20 cellular contexts compared by ENCODE assay signal in the genomic region with DNA sequence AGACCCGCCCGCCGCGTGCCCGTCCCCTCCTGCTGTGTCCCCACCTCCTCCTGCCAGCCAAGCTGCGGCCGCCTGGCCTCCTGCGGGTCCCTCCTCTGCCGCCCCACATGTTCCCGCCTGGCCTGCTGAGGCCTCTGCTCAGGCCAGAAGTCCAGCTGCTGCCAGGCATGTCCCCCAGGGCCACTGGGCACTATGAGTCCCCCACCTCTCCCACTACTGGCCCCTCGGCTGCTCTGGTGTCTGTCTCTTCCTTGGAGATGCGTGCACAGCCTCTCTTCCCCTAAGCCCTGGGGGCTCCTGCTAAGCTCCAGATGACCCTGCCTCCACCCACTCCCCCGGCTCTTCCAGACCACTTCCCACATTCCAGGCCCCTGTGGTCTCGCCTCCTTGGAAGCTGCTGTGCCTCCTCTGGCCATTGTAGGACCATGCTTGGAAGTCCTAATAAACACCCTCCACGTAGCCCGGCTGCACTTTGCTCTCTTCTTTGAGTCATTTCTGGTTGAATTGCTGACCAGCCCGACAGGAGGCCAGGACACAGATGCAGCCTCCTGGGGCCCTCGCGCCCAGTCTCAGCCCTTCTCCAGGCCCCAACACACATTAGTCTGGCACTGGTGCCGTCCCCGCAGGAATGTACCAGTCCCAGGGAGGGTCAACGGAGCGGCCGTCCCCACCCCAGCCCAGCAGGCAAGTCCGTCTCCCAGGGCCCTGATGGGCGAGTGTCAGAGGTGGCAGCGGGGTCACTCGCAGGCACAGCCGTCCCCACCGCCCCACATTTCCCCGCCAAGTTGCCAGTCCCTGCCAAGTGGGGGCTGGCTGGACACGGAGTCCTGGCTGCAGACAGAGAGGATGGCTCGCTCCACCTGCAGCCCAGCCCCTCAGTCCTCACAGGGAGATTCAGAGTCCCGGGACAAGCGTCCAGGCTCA. TPM values are rescaled to one million over a fixed set of nuclear protein-coding genes. Genes with fewer than 3 reads are reported as not detected.
A peak's percentile ranks its signal among the peaks of the same experiment; 100 is the strongest.
DNase-seq lines count a peak whose midpoint lies in the region; ATAC-seq, FAIRE-seq and TF ChIP-seq lines count a peak whose summit lies in the region.
"Had no signal": no experiment of that assay in that cellular context is flagged by ENCODE, and none has a peak within 500 bp of the region (broad histone marks: within the 10 kb centered on the region; RNA-seq: fewer than 3 reads in every experiment).

No MANE protein-coding gene starts in this region.

- no peak for TF ChIP-seq EP300 in HepG2 (IDR thresholded peaks at IDR 0.05; ENCODE audit: low read depth in 2 of 2, low read length in 2 of 2)
- no peak for TF ChIP-seq EP300 in HepG2 (CRISPR knock-in tag; IDR thresholded peaks at IDR 0.05; ENCODE audit: borderline replicate concordance)

- H3K9me3 Mint-ChIP-seq in activated CD4-positive, alpha-beta T cell treated with anti-CD3 and anti-CD28 coated beads, Interleukin-2, amount 10 ng/mL, durations not matched to agents 7 days and 5 days = peaks cover 6% of the 10 kb centered on the region
- peaks cover 12% of the 10 kb centered on the region for H3K9me3 Mint-ChIP-seq in activated T-helper 2 cell treated with anti-CD3 and anti-CD28 coated beads, Interferon-gamma antibody, Interleukin-2, Interleukin-4, amounts not matched to agents 10 μg/mL and 5 μg/mL and 100 μg/mL, durations not matched to agents 14 hours and 24 hours and 36 hours

- no peak overlapping the region for H3K27ac Mint-ChIP-seq in activated CD4-positive, alpha-beta T cell treated with anti-CD3 and anti-CD28 coated beads, Interleukin-2, amount 10 ng/mL, durations not matched to agents 7 days and 5 days
- no peak overlapping the region for H3K27ac Mint-ChIP-seq in activated T-helper 2 cell treated with anti-CD3 and anti-CD28 coated beads, Interferon-gamma antibody, Interleukin-2, Interleukin-4, amounts not matched to agents 10 μg/mL and 5 μg/mL and 100 μg/mL, durations not matched to agents 14 hours and 24 hours and 36 hours
- H3K27ac Mint-ChIP-seq: activated naive CD4-positive, alpha-beta T cell treated with anti-CD3 and anti-CD28 coated beads, Interleukin-2, amount 50 U/mL, for 24 hours; CD14-positive monocyte; HFFc6 had no signal

- in situ Hi-C loops in HepG2 (cut with HindIII; ENCODE audit: extremely low pct_ligation_motif_present, low pct_unique_long_range_greater_than_20kb) = no loop called here

- peak; percentile 15; the same call in 1 of the 2 replicates for TF ChIP-seq CTCF in HepG2 (CRISPR knock-in tag; IDR thresholded peaks at IDR 0.05)

- no peak for TF ChIP-seq POLR2A in HepG2 (IDR thresholded peaks at IDR 0.05; ENCODE audit: insufficient read depth in 1 of 2, low read depth in 2 of 2, low read length in 2 of 2)

- H2AFZ ChIP-seq in HepG2 (ENCODE audit: low read length) = no peak overlapping the region

- H3K27ac ChIP-seq in HepG2 (ENCODE audit: extremely low read length, insufficient read depth, low read length) = peak overlapping the region; percentile 35
- H3K27ac ChIP-seq: gastrocnemius medialis, Peyer's patch, VCaP had no signal

- peaks cover 56% of the 10 kb centered on the region for H3K27me3 Mint-ChIP-seq in activated CD4-positive, alpha-beta T cell treated with anti-CD3 and anti-CD28 coated beads, Interleukin-2, amount 10 ng/mL, durations not matched to agents 7 days and 5 days
- H3K27me3 Mint-ChIP-seq in activated T-helper 2 cell treated with anti-CD3 and anti-CD28 coated beads, Interferon-gamma antibody, Interleukin-2, Interleukin-4, amounts not matched to agents 10 μg/mL and 5 μg/mL and 100 μg/mL, durations not matched to agents 14 hours and 24 hours and 36 hours (ENCODE audit: low read depth) = peaks cover 57% of the 10 kb centered on the region

- H3K4me1 Mint-ChIP-seq in activated CD4-positive, alpha-beta T cell treated with anti-CD3 and anti-CD28 coated beads, Interleukin-2, amount 10 ng/mL, durations not matched to agents 7 days and 5 days = no peaks in the 10 kb centered on the region
- H3K4me1 Mint-ChIP-seq in activated T-helper 2 cell treated with anti-CD3 and anti-CD28 coated beads, Interferon-gamma antibody, Interleukin-2, Interleukin-4, amounts not matched to agents 10 μg/mL and 5 μg/mL and 100 μg/mL, durations not matched to agents 14 hours and 24 hours and 36 hours (ENCODE audit: low read depth) = no peaks in the 10 kb centered on the region
- H3K4me1 Mint-ChIP-seq: CD14-positive monocyte had no signal

- intact Hi-C loops in activated T-helper 2 cell treated with anti-CD3 and anti-CD28 coated beads, Interferon-gamma antibody, Interleukin-2, Interleukin-4, amounts not matched to agents 10 μg/mL and 5 μg/mL and 100 μg/mL, durations not matched to agents 14 hours and 24 hours and 36 hours (cut with micrococcal nuclease) = no loop called here
- intact Hi-C loops in HepG2 (cut with micrococcal nuclease; ENCODE audit: unreplicated experiment) = loop anchor here (10.0 kb wide), 1 partner anchor 63 kb away; a partner anchor contains a TSS

- no peaks in the 10 kb centered on the region for H3K36me3 ChIP-seq in HepG2 (replicated peaks in 1 of 2; ENCODE audit: control insufficient read depth in 1 of 2, insufficient read depth in 2 of 2, low read length in 2 of 2)
- H3K36me3 ChIP-seq: gastrocnemius medialis, Peyer's patch had no signal

- peak overlapping the region; percentile 40 to 68 (median 44); a peak in 5 of 6 replicates for H3K4me3 ChIP-seq in HepG2 (replicated peaks in 1 of 3; ENCODE audit: insufficient read depth in 1 of 3, low read depth in 2 of 3, low read length in 3 of 3)
- H3K4me3 ChIP-seq: gastrocnemius medialis, GM12878, Peyer's patch had no signal

- POLR2A ChIA-PET in activated CD4-positive, alpha-beta T cell treated with anti-CD3 and anti-CD28 coated beads, Interleukin-2, amount 10 ng/mL, durations not matched to agents 7 days and 5 days (lab: Charles Lee) = no interaction called here
- POLR2A ChIA-PET in HepG2 (lab: Yijun Ruan, JAX) = no interaction called here

- no TSS peak for BruUV-seq in HepG2 (replicated peaks; lab: Mats Ljungman, UMichigan)

- 22% methylated on average over 12 of the region's 35 CpGs for WGBS in HepG2 (ENCODE audit: low lambda C conversion rate)

- H3K4me3 Mint-ChIP-seq in activated CD4-positive, alpha-beta T cell treated with anti-CD3 and anti-CD28 coated beads, Interleukin-2, amount 10 ng/mL, durations not matched to agents 7 days and 5 days = no peak overlapping the region
- H3K4me3 Mint-ChIP-seq in activated T-helper 2 cell treated with anti-CD3 and anti-CD28 coated beads, Interferon-gamma antibody, Interleukin-2, Interleukin-4, amounts not matched to agents 10 μg/mL and 5 μg/mL and 100 μg/mL, durations not matched to agents 14 hours and 24 hours and 36 hours (ENCODE audit: low read depth) = no peak overlapping the region
- H3K4me3 Mint-ChIP-seq: activated naive CD4-positive, alpha-beta T cell treated with anti-CD3 and anti-CD28 coated beads, Interleukin-2, amount 50 U/mL, for 24 hours; HFFc6 had no signal

- TF ChIP-seq RAD21 in HepG2 (CRISPR knock-in tag; IDR thresholded peaks at IDR 0.05) = 0 out of 2 replicates have a peak, but pooled peaks have one; percentile 10

- peaks cover 80% of the 10 kb centered on the region for H3K4me1 ChIP-seq in HepG2 (ENCODE audit: insufficient read depth, low read length)
- H3K4me1 ChIP-seq: gastrocnemius medialis, Peyer's patch had no signal

- CTCF ChIA-PET in activated CD4-positive, alpha-beta T cell treated with anti-CD3 and anti-CD28 coated beads, Interleukin-2, amount 10 ng/mL, durations not matched to agents 7 days and 5 days (lab: Charles Lee) = no interaction called here
- CTCF ChIA-PET in HepG2 (lab: Yijun Ruan, JAX; ENCODE audit: low intra/inter-chr PET ratio, low total read pairs) = no interaction called here

- peaks cover 10% of the 10 kb centered on the region for H3K9me3 ChIP-seq in HepG2 (ENCODE audit: low read length)

- peak overlapping the region; percentile 80 for H3K4me2 ChIP-seq in HepG2 (ENCODE audit: low read depth, low read length)

- H3K79me2 ChIP-seq in HepG2 (ENCODE audit: insufficient read depth, low read length) = no peaks in the 10 kb centered on the region

- H3K27me3 ChIP-seq in HepG2 (ENCODE audit: control insufficient read depth in 1 of 2, insufficient read depth in 2 of 2, low read length in 2 of 2) = peaks cover 0 to 3% of the 10 kb centered on the region in 2 experiments; a peak in 1 of 5 replicates
- H3K27me3 ChIP-seq: Peyer's patch had no signal

- H3K36me3 Mint-ChIP-seq in activated CD4-positive, alpha-beta T cell treated with anti-CD3 and anti-CD28 coated beads, Interleukin-2, amount 10 ng/mL, durations not matched to agents 7 days and 5 days (ENCODE audit: low read depth) = no peaks in the 10 kb centered on the region
- H3K36me3 Mint-ChIP-seq in activated T-helper 2 cell treated with anti-CD3 and anti-CD28 coated beads, Interferon-gamma antibody, Interleukin-2, Interleukin-4, amounts not matched to agents 10 μg/mL and 5 μg/mL and 100 μg/mL, durations not matched to agents 14 hours and 24 hours and 36 hours (ENCODE audit: low read depth) = no peaks in the 10 kb centered on the region
- H3K36me3 Mint-ChIP-seq: CD14-positive monocyte had no signal

- H4K20me1 ChIP-seq in HepG2 (ENCODE audit: insufficient read depth, low read length) = no peaks in the 10 kb centered on the region

- H3K9ac ChIP-seq in HepG2 (ENCODE audit: insufficient read depth, low read depth, low read length) = peak overlapping the region; percentile 40

- peak; percentile 4 for DNase-seq in activated CD4-positive, alpha-beta T cell treated with anti-CD3 and anti-CD28 coated beads, Interleukin-2, amount 10 ng/mL, durations not matched to agents 7 days and 5 days
- DNase-seq in activated CD4-positive, alpha-beta T cell treated with anti-CD3 and anti-CD28 coated beads, Interleukin-2, amount 50 U/mL, for 4 hours = no peak
- peak; percentile 4 for DNase-seq in activated T-helper 2 cell treated with anti-CD3 and anti-CD28 coated beads, Interferon-gamma antibody, Interleukin-2, Interleukin-4, amounts not matched to agents 10 μg/mL and 5 μg/mL and 100 μg/mL, durations not matched to agents 14 hours and 24 hours and 36 hours (ENCODE audit: low spot score)
- DNase-seq in HepG2 (ENCODE audit: low spot score) (peak; percentile 69), smooth muscle cell of the brain vasculature (ENCODE audit: low read depth, low spot score) (peak; percentile 10), NCI-H128 (lab: John Stamatoyannopoulos, UW; ENCODE audit: unreplicated experiment) (no peak), SKM-1 treated with dmso at 0.1 percent for 144 hours (lab: John Stamatoyannopoulos, UW; ENCODE audit: unreplicated experiment) (no peak)
- DNase-seq: gastrocnemius medialis, HFFc6, NCI-H2029, NCI-H526, Peyer's patch had no signal

- peak; percentile 46 for FAIRE-seq in HepG2 (lab: Jason Lieb, UNC)
- FAIRE-seq: A204.1, endothelial cell of umbilical vein, GM12878 had no signal

- ATAC-seq in HepG2 (peak; percentile 77), GM18858 (IDR thresholded peaks at IDR 0.05; ENCODE audit: unreplicated experiment) (no peak)
- ATAC-seq: gastrocnemius medialis, GM12878 had no signal

RNA-seq across cellular contexts. Expression of a gene that starts 1.1 kb away (rescaled TPM):
- not detected for total RNA-seq in activated CD4-positive, alpha-beta T cell treated with anti-CD3 and anti-CD28 coated beads, Interleukin-2, amount 10 ng/mL, durations not matched to agents 7 days and 5 days
- not detected in 2 replicates for total RNA-seq in activated T-helper 2 cell treated with anti-CD3 and anti-CD28 coated beads, Interferon-gamma antibody, Interleukin-2, Interleukin-4, amounts not matched to agents 10 μg/mL and 5 μg/mL and 100 μg/mL, durations not matched to agents 14 hours and 24 hours and 36 hours
- total RNA-seq in HepG2 (2016; rRNA removed; fragmentation: Illumina TruSeq; extraction: Trizol) = not detected in 2 replicates
- total RNA-seq in HepG2 (2016; cell fraction: cytosol; rRNA removed; fragmentation: Illumina TruSeq; extraction: Trizol; ENCODE audit: low read depth) = not detected in 2 replicates
- not detected in 2 replicates for total RNA-seq in HepG2 (2016; cell fraction: insoluble cytoplasmic fraction; rRNA removed; fragmentation: Illumina TruSeq; extraction: Trizol)
- total RNA-seq in HepG2 (2016; cell fraction: membrane; rRNA removed; fragmentation: Illumina TruSeq; extraction: Trizol) = not detected in 2 replicates
- not detected in 2 replicates for total RNA-seq in HepG2 (2016; cell fraction: nucleus; rRNA removed; fragmentation: Illumina TruSeq; extraction: Trizol)
- polyA plus RNA-seq in HepG2 (2011; rRNA removed) = not detected in 2 replicates
- not detected in 2 replicates for polyA plus RNA-seq in HepG2 (2011; cell fraction: cytosol; rRNA removed)
- not detected in 2 replicates for polyA plus RNA-seq in HepG2 (2011; cell fraction: nucleus; rRNA removed)
- polyA plus RNA-seq in HepG2 (2012) = not detected in 2 replicates
- not detected in 2 replicates for polyA plus RNA-seq in HepG2 (2016; cell fraction: cytosol; fragmentation: Illumina TruSeq; extraction: Trizol; ENCODE audit: low read depth)
- polyA plus RNA-seq in HepG2 (2016; cell fraction: insoluble cytoplasmic fraction; fragmentation: Illumina TruSeq; extraction: Trizol; ENCODE audit: low read depth) = not detected in 2 replicates
- not detected in 2 replicates for polyA plus RNA-seq in HepG2 (2016; cell fraction: membrane; fragmentation: Illumina TruSeq; extraction: Trizol; ENCODE audit: low read depth)
- polyA plus RNA-seq in HepG2 (2016; cell fraction: nucleus; fragmentation: Illumina TruSeq; extraction: Trizol; ENCODE audit: insufficient read depth, low read depth) = not detected in 2 replicates
- polyA minus RNA-seq in HepG2 (2011; rRNA and poly(A)+ RNA removed; ENCODE audit: low replicate concordance) = not detected in 2 replicates
- polyA minus RNA-seq in HepG2 (2011; cell fraction: cytosol; rRNA and poly(A)+ RNA removed) = not detected in 2 replicates
- not detected in 2 replicates for polyA minus RNA-seq in HepG2 (2011; cell fraction: nucleus; rRNA and poly(A)+ RNA removed)
- total RNA-seq: endothelial cell of umbilical vein, gastrocnemius medialis, GM12878, HFFc6, mononuclear cell, Peyer's patch had no signal
- polyA plus RNA-seq: CD14-positive monocyte, endothelial cell of umbilical vein, GM12878 had no signal

RNA-seq across cellular contexts. Expression of a gene that starts 13.3 kb away (rescaled TPM):
- total RNA-seq in activated CD4-positive, alpha-beta T cell treated with anti-CD3 and anti-CD28 coated beads, Interleukin-2, amount 10 ng/mL, durations not matched to agents 7 days and 5 days = not detected
- not detected in 2 replicates for total RNA-seq in activated T-helper 2 cell treated with anti-CD3 and anti-CD28 coated beads, Interferon-gamma antibody, Interleukin-2, Interleukin-4, amounts not matched to agents 10 μg/mL and 5 μg/mL and 100 μg/mL, durations not matched to agents 14 hours and 24 hours and 36 hours
- 0.07 and 0.18 TPM in 2 replicates for total RNA-seq in HepG2 (2016; rRNA removed; fragmentation: Illumina TruSeq; extraction: Trizol)
- total RNA-seq in HepG2 (2016; cell fraction: cytosol; rRNA removed; fragmentation: Illumina TruSeq; extraction: Trizol; ENCODE audit: low read depth) = 0.09 TPM in 1 of 2 replicates, not detected in the other
- total RNA-seq in HepG2 (2016; cell fraction: insoluble cytoplasmic fraction; rRNA removed; fragmentation: Illumina TruSeq; extraction: Trizol) = 0.10 and 0.19 TPM in 2 replicates
- 0.24 and 0.28 TPM in 2 replicates for total RNA-seq in HepG2 (2016; cell fraction: membrane; rRNA removed; fragmentation: Illumina TruSeq; extraction: Trizol)
- 0.16 TPM in 1 of 2 replicates, not detected in the other for total RNA-seq in HepG2 (2016; cell fraction: nucleus; rRNA removed; fragmentation: Illumina TruSeq; extraction: Trizol)
- polyA plus RNA-seq in HepG2 (2011; rRNA removed) = 0.32 and 0.33 TPM in 2 replicates
- polyA plus RNA-seq in HepG2 (2011; cell fraction: cytosol; rRNA removed) = 0.28 and 0.32 TPM in 2 replicates
- polyA plus RNA-seq in HepG2 (2011; cell fraction: nucleus; rRNA removed) = 0.59 and 0.71 TPM in 2 replicates
- polyA plus RNA-seq in HepG2 (2012) = 0.63 and 0.68 TPM in 2 replicates
- polyA plus RNA-seq in HepG2 (2016; cell fraction: cytosol; fragmentation: Illumina TruSeq; extraction: Trizol; ENCODE audit: low read depth) = 0.10 and 0.12 TPM in 2 replicates
- 0.19 and 0.25 TPM in 2 replicates for polyA plus RNA-seq in HepG2 (2016; cell fraction: insoluble cytoplasmic fraction; fragmentation: Illumina TruSeq; extraction: Trizol; ENCODE audit: low read depth)
- polyA plus RNA-seq in HepG2 (2016; cell fraction: membrane; fragmentation: Illumina TruSeq; extraction: Trizol; ENCODE audit: low read depth) = 0.31 and 0.42 TPM in 2 replicates
- polyA plus RNA-seq in HepG2 (2016; cell fraction: nucleus; fragmentation: Illumina TruSeq; extraction: Trizol; ENCODE audit: insufficient read depth, low read depth) = 0.11 TPM in 1 of 2 replicates, not detected in the other
- polyA minus RNA-seq in HepG2 (2011; rRNA and poly(A)+ RNA removed; ENCODE audit: low replicate concordance) = 0.82 TPM in 1 of 2 replicates, not detected in the other
- 0.18 and 0.20 TPM in 2 replicates for polyA minus RNA-seq in HepG2 (2011; cell fraction: cytosol; rRNA and poly(A)+ RNA removed)
- polyA minus RNA-seq in HepG2 (2011; cell fraction: nucleus; rRNA and poly(A)+ RNA removed) = 0.26 and 0.37 TPM in 2 replicates
- total RNA-seq: endothelial cell of umbilical vein, gastrocnemius medialis, GM12878, HFFc6, mononuclear cell had no signal
- polyA plus RNA-seq: CD14-positive monocyte, GM12878 had no signal

RNA-seq across cellular contexts. Expression of a gene that starts 16.1 kb away (rescaled TPM):
- total RNA-seq in activated CD4-positive, alpha-beta T cell treated with anti-CD3 and anti-CD28 coated beads, Interleukin-2, amount 10 ng/mL, durations not matched to agents 7 days and 5 days = not detected
- not detected in 2 replicates for total RNA-seq in activated T-helper 2 cell treated with anti-CD3 and anti-CD28 coated beads, Interferon-gamma antibody, Interleukin-2, Interleukin-4, amounts not matched to agents 10 μg/mL and 5 μg/mL and 100 μg/mL, durations not matched to agents 14 hours and 24 hours and 36 hours
- not detected in 2 replicates for total RNA-seq in HepG2 (2016; rRNA removed; fragmentation: Illumina TruSeq; extraction: Trizol)
- total RNA-seq in HepG2 (2016; cell fraction: cytosol; rRNA removed; fragmentation: Illumina TruSeq; extraction: Trizol; ENCODE audit: low read depth) = not detected in 2 replicates
- not detected in 2 replicates for total RNA-seq in HepG2 (2016; cell fraction: insoluble cytoplasmic fraction; rRNA removed; fragmentation: Illumina TruSeq; extraction: Trizol)
- total RNA-seq in HepG2 (2016; cell fraction: membrane; rRNA removed; fragmentation: Illumina TruSeq; extraction: Trizol) = not detected in 2 replicates
- total RNA-seq in HepG2 (2016; cell fraction: nucleus; rRNA removed; fragmentation: Illumina TruSeq; extraction: Trizol) = not detected in 2 replicates
- 0.13 TPM in 1 of 2 replicates, not detected in the other for polyA plus RNA-seq in HepG2 (2011; rRNA removed)
- not detected in 2 replicates for polyA plus RNA-seq in HepG2 (2011; cell fraction: cytosol; rRNA removed)
- 0.40 TPM in 1 of 2 replicates, not detected in the other for polyA plus RNA-seq in HepG2 (2011; cell fraction: nucleus; rRNA removed)
- polyA plus RNA-seq in HepG2 (2012) = not detected in 2 replicates
- polyA plus RNA-seq in HepG2 (2016; cell fraction: cytosol; fragmentation: Illumina TruSeq; extraction: Trizol; ENCODE audit: low read depth) = not detected in 2 replicates
- polyA plus RNA-seq in HepG2 (2016; cell fraction: insoluble cytoplasmic fraction; fragmentation: Illumina TruSeq; extraction: Trizol; ENCODE audit: low read depth) = not detected in 2 replicates
- polyA plus RNA-seq in HepG2 (2016; cell fraction: membrane; fragmentation: Illumina TruSeq; extraction: Trizol; ENCODE audit: low read depth) = not detected in 2 replicates
- polyA plus RNA-seq in HepG2 (2016; cell fraction: nucleus; fragmentation: Illumina TruSeq; extraction: Trizol; ENCODE audit: insufficient read depth, low read depth) = not detected in 2 replicates
- polyA minus RNA-seq in HepG2 (2011; rRNA and poly(A)+ RNA removed; ENCODE audit: low replicate concordance) = not detected in 2 replicates
- polyA minus RNA-seq in HepG2 (2011; cell fraction: cytosol; rRNA and poly(A)+ RNA removed) = not detected in 2 replicates
- not detected in 2 replicates for polyA minus RNA-seq in HepG2 (2011; cell fraction: nucleus; rRNA and poly(A)+ RNA removed)
- total RNA-seq: endothelial cell of umbilical vein, gastrocnemius medialis, GM12878, HFFc6, mononuclear cell, Peyer's patch had no signal
- polyA plus RNA-seq: CD14-positive monocyte, endothelial cell of umbilical vein, GM12878 had no signal

RNA-seq across cellular contexts. Expression of a gene that starts 31.3 kb away (rescaled TPM):
- total RNA-seq in activated CD4-positive, alpha-beta T cell treated with anti-CD3 and anti-CD28 coated beads, Interleukin-2, amount 10 ng/mL, durations not matched to agents 7 days and 5 days = not detected
- total RNA-seq in activated T-helper 2 cell treated with anti-CD3 and anti-CD28 coated beads, Interferon-gamma antibody, Interleukin-2, Interleukin-4, amounts not matched to agents 10 μg/mL and 5 μg/mL and 100 μg/mL, durations not matched to agents 14 hours and 24 hours and 36 hours = not detected in 2 replicates
- total RNA-seq in HepG2 (2016; rRNA removed; fragmentation: Illumina TruSeq; extraction: Trizol) = not detected in 2 replicates
- not detected in 2 replicates for total RNA-seq in HepG2 (2016; cell fraction: cytosol; rRNA removed; fragmentation: Illumina TruSeq; extraction: Trizol; ENCODE audit: low read depth)
- total RNA-seq in HepG2 (2016; cell fraction: insoluble cytoplasmic fraction; rRNA removed; fragmentation: Illumina TruSeq; extraction: Trizol) = not detected in 2 replicates
- not detected in 2 replicates for total RNA-seq in HepG2 (2016; cell fraction: membrane; rRNA removed; fragmentation: Illumina TruSeq; extraction: Trizol)
- total RNA-seq in HepG2 (2016; cell fraction: nucleus; rRNA removed; fragmentation: Illumina TruSeq; extraction: Trizol) = not detected in 2 replicates
- not detected in 2 replicates for polyA plus RNA-seq in HepG2 (2011; rRNA removed)
- polyA plus RNA-seq in HepG2 (2011; cell fraction: cytosol; rRNA removed) = not detected in 2 replicates
- not detected in 2 replicates for polyA plus RNA-seq in HepG2 (2011; cell fraction: nucleus; rRNA removed)
- polyA plus RNA-seq in HepG2 (2012) = not detected in 2 replicates
- polyA plus RNA-seq in HepG2 (2016; cell fraction: cytosol; fragmentation: Illumina TruSeq; extraction: Trizol; ENCODE audit: low read depth) = not detected in 2 replicates
- polyA plus RNA-seq in HepG2 (2016; cell fraction: insoluble cytoplasmic fraction; fragmentation: Illumina TruSeq; extraction: Trizol; ENCODE audit: low read depth) = not detected in 2 replicates
- polyA plus RNA-seq in HepG2 (2016; cell fraction: membrane; fragmentation: Illumina TruSeq; extraction: Trizol; ENCODE audit: low read depth) = not detected in 2 replicates
- not detected in 2 replicates for polyA plus RNA-seq in HepG2 (2016; cell fraction: nucleus; fragmentation: Illumina TruSeq; extraction: Trizol; ENCODE audit: insufficient read depth, low read depth)
- not detected in 2 replicates for polyA minus RNA-seq in HepG2 (2011; rRNA and poly(A)+ RNA removed; ENCODE audit: low replicate concordance)
- not detected in 2 replicates for polyA minus RNA-seq in HepG2 (2011; cell fraction: cytosol; rRNA and poly(A)+ RNA removed)
- not detected in 2 replicates for polyA minus RNA-seq in HepG2 (2011; cell fraction: nucleus; rRNA and poly(A)+ RNA removed)
- total RNA-seq: endothelial cell of umbilical vein, gastrocnemius medialis, GM12878, HFFc6, mononuclear cell, Peyer's patch had no signal
- polyA plus RNA-seq: CD14-positive monocyte, endothelial cell of umbilical vein, GM12878 had no signal

RNA-seq across cellular contexts. Expression of a gene that starts 40.3 kb away (rescaled TPM):
- total RNA-seq in activated CD4-positive, alpha-beta T cell treated with anti-CD3 and anti-CD28 coated beads, Interleukin-2, amount 10 ng/mL, durations not matched to agents 7 days and 5 days = not detected
- total RNA-seq in activated T-helper 2 cell treated with anti-CD3 and anti-CD28 coated beads, Interferon-gamma antibody, Interleukin-2, Interleukin-4, amounts not matched to agents 10 μg/mL and 5 μg/mL and 100 μg/mL, durations not matched to agents 14 hours and 24 hours and 36 hours = not detected in 2 replicates
- not detected in 2 replicates for total RNA-seq in HepG2 (2016; rRNA removed; fragmentation: Illumina TruSeq; extraction: Trizol)
- not detected in 2 replicates for total RNA-seq in HepG2 (2016; cell fraction: cytosol; rRNA removed; fragmentation: Illumina TruSeq; extraction: Trizol; ENCODE audit: low read depth)
- total RNA-seq in HepG2 (2016; cell fraction: insoluble cytoplasmic fraction; rRNA removed; fragmentation: Illumina TruSeq; extraction: Trizol) = not detected in 2 replicates
- total RNA-seq in HepG2 (2016; cell fraction: membrane; rRNA removed; fragmentation: Illumina TruSeq; extraction: Trizol) = not detected in 2 replicates
- total RNA-seq in HepG2 (2016; cell fraction: nucleus; rRNA removed; fragmentation: Illumina TruSeq; extraction: Trizol) = not detected in 2 replicates
- polyA plus RNA-seq in HepG2 (2011; rRNA removed) = not detected in 2 replicates
- not detected in 2 replicates for polyA plus RNA-seq in HepG2 (2011; cell fraction: cytosol; rRNA removed)
- not detected in 2 replicates for polyA plus RNA-seq in HepG2 (2011; cell fraction: nucleus; rRNA removed)
- polyA plus RNA-seq in HepG2 (2012) = not detected in 2 replicates
- not detected in 2 replicates for polyA plus RNA-seq in HepG2 (2016; cell fraction: cytosol; fragmentation: Illumina TruSeq; extraction: Trizol; ENCODE audit: low read depth)
- not detected in 2 replicates for polyA plus RNA-seq in HepG2 (2016; cell fraction: insoluble cytoplasmic fraction; fragmentation: Illumina TruSeq; extraction: Trizol; ENCODE audit: low read depth)
- not detected in 2 replicates for polyA plus RNA-seq in HepG2 (2016; cell fraction: membrane; fragmentation: Illumina TruSeq; extraction: Trizol; ENCODE audit: low read depth)
- polyA plus RNA-seq in HepG2 (2016; cell fraction: nucleus; fragmentation: Illumina TruSeq; extraction: Trizol; ENCODE audit: insufficient read depth, low read depth) = not detected in 2 replicates
- not detected in 2 replicates for polyA minus RNA-seq in HepG2 (2011; rRNA and poly(A)+ RNA removed; ENCODE audit: low replicate concordance)
- not detected in 2 replicates for polyA minus RNA-seq in HepG2 (2011; cell fraction: cytosol; rRNA and poly(A)+ RNA removed)
- not detected in 2 replicates for polyA minus RNA-seq in HepG2 (2011; cell fraction: nucleus; rRNA and poly(A)+ RNA removed)
- total RNA-seq: endothelial cell of umbilical vein, gastrocnemius medialis, GM12878, HFFc6, mononuclear cell, Peyer's patch had no signal
- polyA plus RNA-seq: CD14-positive monocyte, endothelial cell of umbilical vein, GM12878 had no signal

Comparison
In these comparisons a context has a peak if more than half of its experiments do, and no peak if none do; other contexts are left out.
1. DNase-seq: peak in activated CD4-positive, alpha-beta T cell treated with anti-CD3 and anti-CD28 coated beads, Interleukin-2, amount 10 ng/mL, durations not matched to agents 7 days and 5 days (single experiment), activated T-helper 2 cell treated with anti-CD3 and anti-CD28 coated beads, Interferon-gamma antibody, Interleukin-2, Interleukin-4, amounts not matched to agents 10 μg/mL and 5 μg/mL and 100 μg/mL, durations not matched to agents 14 hours and 24 hours and 36 hours (single experiment), HepG2 (single experiment) and smooth muscle cell of the brain vasculature (single experiment); none in activated CD4-positive, alpha-beta T cell treated with anti-CD3 and anti-CD28 coated beads, Interleukin-2, amount 50 U/mL, for 4 hours (0 of 2), NCI-H128 (single experiment) and SKM-1 treated with dmso at 0.1 percent for 144 hours (single experiment).